1 cellular context compared by ENCODE assay signal in the genomic region with DNA sequence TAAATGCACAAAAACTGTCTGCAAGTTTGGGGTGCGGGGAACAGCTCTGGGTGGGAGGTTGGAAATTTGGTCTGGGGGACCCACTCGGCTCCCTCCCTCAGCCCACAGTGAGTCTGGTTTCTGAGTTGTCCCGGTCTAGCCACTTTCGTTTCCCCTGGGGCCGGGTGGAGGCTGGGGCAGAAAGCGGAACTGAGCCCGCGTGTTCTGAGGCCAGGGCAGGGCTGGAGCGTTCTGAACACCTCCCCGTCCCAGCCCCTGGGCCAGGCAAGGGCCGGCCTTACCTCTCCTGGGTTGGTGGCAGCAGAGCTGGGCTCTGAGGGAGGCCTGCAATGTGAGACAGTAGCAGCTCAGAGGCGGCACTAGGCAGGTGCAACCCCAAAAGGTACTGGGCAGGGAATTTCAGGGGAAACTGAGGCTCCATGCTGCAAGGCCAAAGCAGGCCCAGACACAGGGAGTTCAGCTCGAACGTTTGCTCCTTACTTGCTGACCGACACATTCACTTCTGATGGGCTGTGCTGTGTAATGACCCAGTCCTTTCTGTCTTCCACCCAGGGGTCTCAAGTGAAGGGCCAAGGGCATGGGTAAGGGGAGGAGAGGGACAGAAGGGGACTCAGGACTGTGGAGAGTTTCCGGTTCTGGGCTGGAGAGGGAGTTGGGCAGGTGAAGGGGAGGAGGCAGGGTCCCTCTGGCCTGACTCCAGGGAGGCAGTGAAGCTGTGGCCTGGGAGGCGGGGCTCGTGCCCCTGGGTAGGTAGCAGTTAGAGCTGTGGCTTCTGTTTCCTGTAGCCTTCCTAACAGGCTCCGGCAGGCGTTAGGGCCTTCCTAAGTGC.
A peak's percentile ranks its signal among the peaks of the same experiment; 100 is the strongest.
TF ChIP-seq lines count a peak whose summit lies in the region.

No MANE protein-coding gene starts in this region.

TF ChIP-seq in K562, 482 proteins besides CTCF, POLR2A, EP300 and RAD21 (continued from another document):
- TF ChIP-seq, protein P1, sequence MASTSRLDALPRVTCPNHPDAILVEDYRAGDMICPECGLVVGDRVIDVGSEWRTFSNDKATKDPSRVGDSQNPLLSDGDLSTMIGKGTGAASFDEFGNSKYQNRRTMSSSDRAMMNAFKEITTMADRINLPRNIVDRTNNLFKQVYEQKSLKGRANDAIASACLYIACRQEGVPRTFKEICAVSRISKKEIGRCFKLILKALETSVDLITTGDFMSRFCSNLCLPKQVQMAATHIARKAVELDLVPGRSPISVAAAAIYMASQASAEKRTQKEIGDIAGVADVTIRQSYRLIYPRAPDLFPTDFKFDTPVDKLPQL (IDR thresholded peaks at IDR 0.05; ENCODE audit: extremely low read depth, insufficient read length): no peak
- no peak for TF ChIP-seq ZNF780A (CRISPR knock-in tag; IDR thresholded peaks at IDR 0.05)
- TF ChIP-seq, protein P2, sequence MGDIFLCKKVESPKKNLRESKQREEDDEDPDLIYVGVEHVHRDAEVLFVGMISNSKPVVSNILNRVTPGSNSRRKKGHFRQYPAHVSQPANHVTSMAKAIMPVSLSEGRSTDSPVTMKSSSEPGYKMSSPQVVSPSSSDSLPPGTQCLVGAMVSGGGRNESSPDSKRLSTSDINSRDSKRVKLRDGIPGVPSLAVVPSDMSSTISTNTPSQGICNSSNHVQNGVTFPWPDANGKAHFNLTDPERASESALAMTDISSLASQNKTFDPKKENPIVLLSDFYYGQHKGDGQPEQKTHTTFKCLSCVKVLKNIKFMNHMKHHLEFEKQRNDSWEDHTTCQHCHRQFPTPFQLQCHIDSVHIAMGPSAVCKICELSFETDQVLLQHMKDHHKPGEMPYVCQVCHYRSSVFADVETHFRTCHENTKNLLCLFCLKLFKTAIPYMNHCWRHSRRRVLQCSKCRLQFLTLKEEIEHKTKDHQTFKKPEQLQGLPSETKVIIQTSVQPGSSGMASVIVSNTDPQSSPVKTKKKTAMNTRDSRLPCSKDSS (IDR thresholded peaks at IDR 0.05; ENCODE audit: low read depth, partially characterized antibody): no peak
- TF ChIP-seq RFX1 (IDR thresholded peaks at IDR 0.05): no peak
- no peak for TF ChIP-seq ZNF316 (IDR thresholded peaks at IDR 0.05)
- no peak for TF ChIP-seq ELF4 (CRISPR knock-in tag; IDR thresholded peaks at IDR 0.05)
- TF ChIP-seq, protein P3, sequence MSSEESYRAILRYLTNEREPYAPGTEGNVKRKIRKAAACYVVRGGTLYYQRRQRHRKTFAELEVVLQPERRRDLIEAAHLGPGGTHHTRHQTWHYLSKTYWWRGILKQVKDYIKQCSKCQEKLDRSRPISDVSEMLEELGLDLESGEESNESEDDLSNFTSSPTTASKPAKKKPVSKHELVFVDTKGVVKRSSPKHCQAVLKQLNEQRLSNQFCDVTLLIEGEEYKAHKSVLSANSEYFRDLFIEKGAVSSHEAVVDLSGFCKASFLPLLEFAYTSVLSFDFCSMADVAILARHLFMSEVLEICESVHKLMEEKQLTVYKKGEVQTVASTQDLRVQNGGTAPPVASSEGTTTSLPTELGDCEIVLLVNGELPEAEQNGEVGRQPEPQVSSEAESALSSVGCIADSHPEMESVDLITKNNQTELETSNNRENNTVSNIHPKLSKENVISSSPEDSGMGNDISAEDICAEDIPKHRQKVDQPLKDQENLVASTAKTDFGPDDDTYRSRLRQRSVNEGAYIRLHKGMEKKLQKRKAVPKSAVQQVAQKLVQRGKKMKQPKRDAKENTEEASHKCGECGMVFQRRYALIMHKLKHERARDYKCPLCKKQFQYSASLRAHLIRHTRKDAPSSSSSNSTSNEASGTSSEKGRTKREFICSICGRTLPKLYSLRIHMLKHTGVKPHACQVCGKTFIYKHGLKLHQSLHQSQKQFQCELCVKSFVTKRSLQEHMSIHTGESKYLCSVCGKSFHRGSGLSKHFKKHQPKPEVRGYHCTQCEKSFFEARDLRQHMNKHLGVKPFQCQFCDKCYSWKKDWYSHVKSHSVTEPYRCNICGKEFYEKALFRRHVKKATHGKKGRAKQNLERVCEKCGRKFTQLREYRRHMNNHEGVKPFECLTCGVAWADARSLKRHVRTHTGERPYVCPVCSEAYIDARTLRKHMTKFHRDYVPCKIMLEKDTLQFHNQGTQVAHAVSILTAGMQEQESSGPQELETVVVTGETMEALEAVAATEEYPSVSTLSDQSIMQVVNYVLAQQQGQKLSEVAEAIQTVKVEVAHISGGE (CRISPR knock-in tag; IDR thresholded peaks at IDR 0.05): 0 out of 6 replicates have a peak, but pooled peaks of 1 of the 3 experiments have one; percentile 5
- no peak for TF ChIP-seq CCAR2 (IDR thresholded peaks at IDR 0.05; ENCODE audit: low read depth, low read length)
- no peak for TF ChIP-seq PHTF2 (CRISPR knock-in tag; IDR thresholded peaks at IDR 0.05)
- no peak for TF ChIP-seq FOXP1 (CRISPR knock-in tag; IDR thresholded peaks at IDR 0.05)
- TF ChIP-seq ZNF24 (IDR thresholded peaks at IDR 0.05): no peak
- no peak for TF ChIP-seq ZNF57 (CRISPR knock-in tag; IDR thresholded peaks at IDR 0.05)
- TF ChIP-seq ZNF778 (CRISPR knock-in tag; IDR thresholded peaks at IDR 0.05): no peak
- TF ChIP-seq ZNF830 (CRISPR knock-in tag; IDR thresholded peaks at IDR 0.05): no peak
- TF ChIP-seq EZH2 (IDR thresholded peaks at IDR 0.05; ENCODE audit: borderline replicate concordance, low read depth, low read length): 0 out of 2 replicates have a peak, but pooled peaks have one; percentile 66
- no peak for TF ChIP-seq ETV1 (tag; conservative IDR thresholded peaks at IDR 0.05; ENCODE audit: low read depth)
- TF ChIP-seq PHF8 (IDR thresholded peaks at IDR 0.05; ENCODE audit: borderline replicate concordance, low read length): no peak
- TF ChIP-seq, protein P4, sequence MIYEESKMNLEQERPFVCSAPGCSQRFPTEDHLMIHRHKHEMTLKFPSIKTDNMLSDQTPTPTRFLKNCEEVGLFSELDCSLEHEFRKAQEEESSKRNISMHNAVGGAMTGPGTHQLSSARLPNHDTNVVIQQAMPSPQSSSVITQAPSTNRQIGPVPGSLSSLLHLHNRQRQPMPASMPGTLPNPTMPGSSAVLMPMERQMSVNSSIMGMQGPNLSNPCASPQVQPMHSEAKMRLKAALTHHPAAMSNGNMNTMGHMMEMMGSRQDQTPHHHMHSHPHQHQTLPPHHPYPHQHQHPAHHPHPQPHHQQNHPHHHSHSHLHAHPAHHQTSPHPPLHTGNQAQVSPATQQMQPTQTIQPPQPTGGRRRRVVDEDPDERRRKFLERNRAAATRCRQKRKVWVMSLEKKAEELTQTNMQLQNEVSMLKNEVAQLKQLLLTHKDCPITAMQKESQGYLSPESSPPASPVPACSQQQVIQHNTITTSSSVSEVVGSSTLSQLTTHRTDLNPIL (CRISPR knock-in tag; IDR thresholded peaks at IDR 0.05): no peak
- no peak for TF ChIP-seq ZNF174 (CRISPR knock-in tag; IDR thresholded peaks at IDR 0.05)
- no peak for TF ChIP-seq ZNF695 (CRISPR knock-in tag; IDR thresholded peaks at IDR 0.05)
- 0 out of 2 replicates have a peak, but pooled peaks have one; percentile 3 for TF ChIP-seq SMC3 (conservative IDR thresholded peaks at IDR 0.05; ENCODE audit: insufficient read depth, low read depth, low read length)
- TF ChIP-seq SPI1 (IDR thresholded peaks at IDR 0.05; ENCODE audit: borderline replicate concordance, low read depth, low read length): peak; percentile 92
- TF ChIP-seq, protein P5, sequence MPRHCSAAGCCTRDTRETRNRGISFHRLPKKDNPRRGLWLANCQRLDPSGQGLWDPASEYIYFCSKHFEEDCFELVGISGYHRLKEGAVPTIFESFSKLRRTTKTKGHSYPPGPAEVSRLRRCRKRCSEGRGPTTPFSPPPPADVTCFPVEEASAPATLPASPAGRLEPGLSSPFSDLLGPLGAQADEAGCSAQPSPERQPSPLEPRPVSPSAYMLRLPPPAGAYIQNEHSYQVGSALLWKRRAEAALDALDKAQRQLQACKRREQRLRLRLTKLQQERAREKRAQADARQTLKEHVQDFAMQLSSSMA (CRISPR knock-in tag; IDR thresholded peaks at IDR 0.05): no peak
- no peak for TF ChIP-seq TSC22D4 (tag; IDR thresholded peaks at IDR 0.05)
